Comparison of ENCODE assay signal across 10 cellular contexts in the genomic region with DNA sequence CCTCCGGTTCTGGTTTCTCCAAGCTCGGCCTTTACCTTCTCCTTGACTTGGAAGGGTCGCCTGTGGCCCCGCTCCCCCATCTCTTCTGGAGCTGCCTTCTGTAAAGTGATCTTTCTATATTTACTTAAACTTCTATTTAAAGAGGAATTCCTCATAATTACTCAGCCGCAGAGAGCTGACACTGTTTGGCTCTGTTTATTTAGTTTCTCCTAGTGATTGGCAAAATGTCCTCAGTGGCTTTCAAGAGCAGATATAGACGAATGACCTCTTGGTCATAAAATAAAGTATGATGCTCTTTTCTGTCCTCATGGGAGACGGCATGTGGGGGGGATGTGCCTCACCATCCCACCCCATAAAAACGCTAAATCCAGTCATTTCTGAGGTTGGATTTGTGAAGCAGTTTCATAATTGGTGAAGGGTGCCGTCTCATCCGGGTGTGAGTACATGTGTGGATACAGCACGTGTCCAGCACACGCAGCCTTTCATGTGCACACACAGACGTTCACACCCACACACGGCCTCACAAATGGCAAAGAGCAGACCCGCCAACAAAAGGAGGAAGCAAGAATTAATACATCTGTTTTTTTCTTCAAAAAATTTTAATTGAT. TPM values are rescaled to one million over a fixed set of nuclear protein-coding genes. Genes with fewer than 3 reads are reported as not detected.
DNase-seq lines count a peak whose midpoint lies in the region; ATAC-seq lines count a peak whose summit lies in the region.
"Had no signal": no experiment of that assay in that cellular context is flagged by ENCODE, and none has a peak within 500 bp of the region (broad histone marks: within the 10 kb centered on the region; RNA-seq: fewer than 3 reads in every experiment).

No MANE protein-coding gene starts in this region.

- H3K9me3 Mint-ChIP-seq in stimulated activated effector memory CD8-positive, alpha-beta T cell treated with anti-CD3 and anti-CD28 coated beads, Interleukin-12 subunit alpha, Interleukin-12 subunit beta, amount 100 ng/mL, for 72 hours, result no peaks in the 10 kb centered on the region

- no peak overlapping the region for H3K4me3 ChIP-seq in skeletal muscle cell (ENCODE audit: low read depth, low read length)

- H3K4me3 Mint-ChIP-seq in stimulated activated effector memory CD8-positive, alpha-beta T cell treated with anti-CD3 and anti-CD28 coated beads, Interleukin-12 subunit alpha, Interleukin-12 subunit beta, amount 100 ng/mL, for 72 hours, result no peak overlapping the region

- H3K4me1 Mint-ChIP-seq in stimulated activated effector memory CD8-positive, alpha-beta T cell treated with anti-CD3 and anti-CD28 coated beads, Interleukin-12 subunit alpha, Interleukin-12 subunit beta, amount 100 ng/mL, for 72 hours, result peaks cover 33% of the 10 kb centered on the region

- DNase-seq in DMS53 treated with DMSO at 0.1 percent for 48 hours (lab: John Stamatoyannopoulos, UW; ENCODE audit: unreplicated experiment) (peak; percentile 47), RPMI7951 (ENCODE audit: low read depth) (peak; percentile 81), glomerular visceral epithelial cell (ENCODE audit: extremely low spot score) (peak; percentile 92), skeletal muscle cell (ENCODE audit: low read depth) (peak; percentile 67), SKM-1 treated with dmso at 0.1 percent for 144 hours (lab: John Stamatoyannopoulos, UW; ENCODE audit: unreplicated experiment) (no peak), NCI-H187 treated with DMSO at 0.1 percent for 48 hours (lab: John Stamatoyannopoulos, UW) (no peak), NCI-H128 (lab: John Stamatoyannopoulos, UW; ENCODE audit: unreplicated experiment) (no peak)
- DNase-seq in stimulated activated effector memory CD8-positive, alpha-beta T cell treated with anti-CD3 and anti-CD28 coated beads, Interleukin-12 subunit alpha, Interleukin-12 subunit beta, amount 100 ng/mL, for 72 hours (ENCODE audit: low spot score in 2 of 2), result no peak
- DNase-seq: activated CD4-positive, alpha-beta T cell treated with anti-CD3 and anti-CD28 coated beads for 1 hour; NCI-H1092 had no signal

- H3K36me3 Mint-ChIP-seq in stimulated activated effector memory CD8-positive, alpha-beta T cell treated with anti-CD3 and anti-CD28 coated beads, Interleukin-12 subunit alpha, Interleukin-12 subunit beta, amount 100 ng/mL, for 72 hours, result no peaks in the 10 kb centered on the region

- no peak for ATAC-seq in stimulated activated effector memory CD8-positive, alpha-beta T cell treated with anti-CD3 and anti-CD28 coated beads, Interleukin-12 subunit alpha, Interleukin-12 subunit beta, amount 100 ng/mL, for 72 hours

- H3K27ac Mint-ChIP-seq in stimulated activated effector memory CD8-positive, alpha-beta T cell treated with anti-CD3 and anti-CD28 coated beads, Interleukin-12 subunit alpha, Interleukin-12 subunit beta, amount 100 ng/mL, for 72 hours, result no peak overlapping the region

RNA-seq across cellular contexts. Expression of a gene that starts 43.4 kb away (rescaled TPM):
- 8.8 and 9.0 TPM in 2 replicates for total RNA-seq in RPMI7951 (2014; rRNA removed; shearing (Covaris generic))

Comparison
In these comparisons a context has a peak if more than half of its experiments do, and no peak if none do; other contexts are left out.
1. DNase-seq: peak in DMS53 treated with DMSO at 0.1 percent for 48 hours (single experiment), RPMI7951 (single experiment), glomerular visceral epithelial cell (single experiment) and skeletal muscle cell (single experiment); none in SKM-1 treated with dmso at 0.1 percent for 144 hours (single experiment), NCI-H187 treated with DMSO at 0.1 percent for 48 hours (single experiment), stimulated activated effector memory CD8-positive, alpha-beta T cell treated with anti-CD3 and anti-CD28 coated beads, Interleukin-12 subunit alpha, Interleukin-12 subunit beta, amount 100 ng/mL, for 72 hours (0 of 2) and NCI-H128 (single experiment).